In the genomic region with DNA sequence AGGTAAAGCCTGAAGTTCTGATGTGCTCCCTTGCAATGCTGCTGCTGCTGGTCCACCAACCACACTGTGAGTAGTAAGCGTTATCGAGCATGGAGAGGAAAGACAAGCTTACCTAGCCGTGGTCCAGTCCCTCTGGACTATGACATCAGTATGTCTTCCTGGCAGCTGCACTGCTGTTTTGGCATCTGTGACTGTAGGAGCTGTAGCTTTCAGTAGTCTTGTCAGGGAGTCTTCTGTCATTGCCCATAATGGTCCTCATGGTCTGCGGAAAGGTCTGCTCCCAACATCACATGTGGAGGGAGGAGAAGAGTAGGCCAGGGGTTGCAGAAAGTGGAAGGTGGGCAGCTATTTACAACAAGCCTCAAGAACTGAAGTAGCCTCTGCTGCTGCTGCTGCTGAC, we compare ENCODE assay signal across 13 cellular contexts.
"Had no signal": no experiment of that assay in that cellular context is flagged by ENCODE, and none has a peak within 500 bp of the region (broad histone marks: within the 10 kb centered on the region; RNA-seq: fewer than 3 reads in every experiment).

No MANE protein-coding gene starts in this region.

- H3K9me3 ChIP-seq: left lung, mucosa of descending colon had no signal

- H3K4me3 Mint-ChIP-seq: activated CD4-positive, alpha-beta T cell treated with anti-CD3 and anti-CD28 coated beads, Interleukin-2, amount 10 ng/mL, durations not matched to agents 7 days and 5 days; activated T-helper 17 cell treated with anti-CD3 and anti-CD28 coated beads, Interleukin-2, amount 50 U/mL, for 72 hours; memory B cell; naive thymus-derived CD8-positive, alpha-beta T cell; T-helper 2 cell treated with Interferon-gamma antibody and Interleukin-4, amounts not matched to agents 5 μg/mL and 100 μg/mL, for 36 hours had no signal

- H3K4me3 ChIP-seq: left lung, mucosa of descending colon had no signal

- H3K27me3 ChIP-seq: left lung had no signal

- H3K27ac Mint-ChIP-seq: activated CD4-positive, alpha-beta T cell treated with anti-CD3 and anti-CD28 coated beads, Interleukin-2, amount 10 ng/mL, durations not matched to agents 7 days and 5 days; memory B cell; naive thymus-derived CD8-positive, alpha-beta T cell; T-helper 2 cell treated with Interferon-gamma antibody and Interleukin-4, amounts not matched to agents 5 μg/mL and 100 μg/mL, for 36 hours had no signal

- H3K9me3 Mint-ChIP-seq: activated CD4-positive, alpha-beta T cell treated with anti-CD3 and anti-CD28 coated beads, Interleukin-2, amount 10 ng/mL, durations not matched to agents 7 days and 5 days; activated T-helper 17 cell treated with anti-CD3 and anti-CD28 coated beads, Interleukin-2, amount 50 U/mL, for 72 hours; memory B cell; naive thymus-derived CD8-positive, alpha-beta T cell; T-helper 2 cell treated with Interferon-gamma antibody and Interleukin-4, amounts not matched to agents 5 μg/mL and 100 μg/mL, for 36 hours had no signal

- DNase-seq: activated CD4-positive, alpha-beta T cell treated with anti-CD3 and anti-CD28 coated beads, Interleukin-2, amount 10 ng/mL, durations not matched to agents 7 days and 5 days; activated CD4-positive, CD25-positive, alpha-beta regulatory T cell; activated naive CD4-positive, alpha-beta T cell treated with Interleukin-2 at 50 U/mL for 16 hours; activated T-cell treated with anti-CD3 and anti-CD28 coated beads for 4 hours; hippocampal formation; kidney; left lung; mucosa of descending colon; naive thymus-derived CD8-positive, alpha-beta T cell; stimulated activated CD4-positive, alpha-beta T cell treated with anti-CD3 and anti-CD28 coated beads, Interleukin-1b, Interleukin-23, amount 100 ng/mL, for 48 hours had no signal

- H3K27ac ChIP-seq: left lung had no signal

- H3K27me3 Mint-ChIP-seq: activated CD4-positive, alpha-beta T cell treated with anti-CD3 and anti-CD28 coated beads, Interleukin-2, amount 10 ng/mL, durations not matched to agents 7 days and 5 days; activated T-helper 17 cell treated with anti-CD3 and anti-CD28 coated beads, Interleukin-2, amount 50 U/mL, for 72 hours; memory B cell; naive thymus-derived CD8-positive, alpha-beta T cell had no signal
